8 cellular contexts compared by ENCODE assay signal in genomic region chr20:47500082-47500481, GRCh38. TPM values are rescaled to one million over a fixed set of nuclear protein-coding genes. Genes with fewer than 3 reads are reported as not detected.
DNase-seq lines count a peak whose midpoint lies in the region; ATAC-seq and TF ChIP-seq lines count a peak whose summit lies in the region.
"Not testable (repeated sequence)": the region's sequence is repeated elsewhere in the genome, so short reads cannot be mapped to it uniquely, and the experiment has no call there.

No MANE protein-coding gene starts in this region.

- not testable (repeated sequence) for H3K9me3 Mint-ChIP-seq in CD4-positive, CD25-positive, alpha-beta regulatory T cell; HFFc6; activated CD4-positive, alpha-beta memory T cell treated with anti-CD3 and anti-CD28 coated beads, Interleukin-2, amount 10 ng/mL, durations not matched to agents 7 days and 5 days; activated naive CD4-positive, alpha-beta T cell treated with anti-CD3 and anti-CD28 coated beads, Interleukin-2, amount 10 ng/mL, durations not matched to agents 7 days and 5 days; endothelial cell (ENCODE audit: unreplicated experiment); naive thymus-derived CD4-positive, alpha-beta T cell; stimulated activated memory B cell treated with anti-CD40 and anti-IgM and Interleukin-4, amounts not matched to agents 10 μg/mL and 1 μg/mL and 100 μg/mL, for 72 hours

- not testable (repeated sequence) for H3K27me3 Mint-ChIP-seq in CD4-positive, CD25-positive, alpha-beta regulatory T cell; HFFc6 (ENCODE audit: insufficient read depth); activated CD4-positive, alpha-beta memory T cell treated with anti-CD3 and anti-CD28 coated beads, Interleukin-2, amount 10 ng/mL, durations not matched to agents 7 days and 5 days; activated naive CD4-positive, alpha-beta T cell treated with anti-CD3 and anti-CD28 coated beads, Interleukin-2, amount 10 ng/mL, durations not matched to agents 7 days and 5 days; endothelial cell (ENCODE audit: unreplicated experiment); naive thymus-derived CD4-positive, alpha-beta T cell; stimulated activated memory B cell treated with anti-CD40 and anti-IgM and Interleukin-4, amounts not matched to agents 10 μg/mL and 1 μg/mL and 100 μg/mL, for 72 hours

- not testable (repeated sequence) for DNase-seq in CD4-positive, CD25-positive, alpha-beta regulatory T cell; HFFc6; activated CD4-positive, alpha-beta memory T cell treated with anti-CD3 and anti-CD28 coated beads, Interleukin-2, amount 10 ng/mL, durations not matched to agents 7 days and 5 days; activated naive CD4-positive, alpha-beta T cell treated with anti-CD3 and anti-CD28 coated beads, Interleukin-2, amount 10 ng/mL, durations not matched to agents 7 days and 5 days; endothelial cell (ENCODE audit: low spot score); naive thymus-derived CD4-positive, alpha-beta T cell

- H3K36me3 ChIP-seq in CD4-positive, CD25-positive, alpha-beta regulatory T cell (ENCODE audit: control insufficient read depth, insufficient read depth, low read length); naive thymus-derived CD4-positive, alpha-beta T cell (ENCODE audit: control insufficient read depth in 2 of 3, insufficient read depth in 3 of 3, low read length in 3 of 3): not testable (repeated sequence)
- peaks cover 14% of the 10 kb centered on the region for H3K36me3 ChIP-seq in SU-DHL-6 (ENCODE audit: low read length)

- H3K9me2 ChIP-seq in SU-DHL-6 (replicated peaks; ENCODE audit: insufficient read depth, low read length): not testable (repeated sequence)

- peak overlapping the region; percentile 99 for H3K9ac ChIP-seq in SU-DHL-6 (ENCODE audit: low read length)

- H2AFZ ChIP-seq in SU-DHL-6 (ENCODE audit: low read depth, low read length, severe bottlenecking): not testable (repeated sequence)

- CTCF ChIA-PET in activated CD4-positive, alpha-beta memory T cell treated with anti-CD3 and anti-CD28 coated beads, Interleukin-2, amount 10 ng/mL, durations not matched to agents 7 days and 5 days (lab: Charles Lee): interaction anchor here (4.7 kb wide), 1 partner anchor 12 kb away, joined by 41 read pairs; no protein-coding TSS in a partner anchor
- CTCF ChIA-PET in activated naive CD4-positive, alpha-beta T cell treated with anti-CD3 and anti-CD28 coated beads, Interleukin-2, amount 10 ng/mL, durations not matched to agents 7 days and 5 days (lab: Charles Lee): interaction anchor here (2.5 kb wide), 1 partner anchor 12 kb away, joined by 9 read pairs; no protein-coding TSS in a partner anchor
- CTCF ChIA-PET in naive thymus-derived CD4-positive, alpha-beta T cell (lab: Charles Lee): not testable (repeated sequence)

- H3F3A ChIP-seq in SU-DHL-6 (ENCODE audit: insufficient read depth): peaks cover 69% of the 10 kb centered on the region

- H3K79me2 ChIP-seq in SU-DHL-6 (ENCODE audit: insufficient read depth, low read length): peaks cover 55% of the 10 kb centered on the region

- not testable (repeated sequence) for H3K4me3 ChIP-seq in CD4-positive, CD25-positive, alpha-beta regulatory T cell (ENCODE audit: low read depth, low read length); naive thymus-derived CD4-positive, alpha-beta T cell (ENCODE audit: low read length)
- H3K4me3 ChIP-seq in SU-DHL-6 (ENCODE audit: insufficient read depth, low read length, poor library complexity, severe bottlenecking): peak overlapping the region; percentile 96

- POLR2A ChIA-PET in activated CD4-positive, alpha-beta memory T cell treated with anti-CD3 and anti-CD28 coated beads, Interleukin-2, amount 10 ng/mL, durations not matched to agents 7 days and 5 days (lab: Charles Lee): interaction anchor here (3.2 to 14.4 kb wide), 3 partner anchors 13 to 143 kb away, joined by 13 to 351 read pairs (median 50); partner anchors contain the start of gene ZMYND8
- POLR2A ChIA-PET in naive thymus-derived CD4-positive, alpha-beta T cell (lab: Charles Lee): not testable (repeated sequence)

- intact Hi-C loops in naive thymus-derived CD4-positive, alpha-beta T cell (cut with micrococcal nuclease): loop anchor here (5.0 to 10.0 kb wide), 8 partner anchors 42 to 1687 kb away; partner anchors contain the start of genes STAU1 (in 1 of the 2) and ZMYND8 (in 1 of the 2)

- peaks cover 31% of the 10 kb centered on the region for H3K4me1 ChIP-seq in CD4-positive, CD25-positive, alpha-beta regulatory T cell (ENCODE audit: control insufficient read depth, insufficient read depth, low read length, poor library complexity, severe bottlenecking)
- peaks cover 11 to 22% of the 10 kb centered on the region in 2 donors for H3K4me1 ChIP-seq in naive thymus-derived CD4-positive, alpha-beta T cell (ENCODE audit: control insufficient read depth in 2 of 2, insufficient read depth in 2 of 2, low read length in 2 of 2)

- peaks cover 10 to 44% (median 26%) of the 10 kb centered on the region in 4 donors for H3K4me1 Mint-ChIP-seq in CD4-positive, CD25-positive, alpha-beta regulatory T cell
- H3K4me1 Mint-ChIP-seq in HFFc6 (ENCODE audit: low read depth): peaks cover 33% of the 10 kb centered on the region
- H3K4me1 Mint-ChIP-seq in activated CD4-positive, alpha-beta memory T cell treated with anti-CD3 and anti-CD28 coated beads, Interleukin-2, amount 10 ng/mL, durations not matched to agents 7 days and 5 days: peaks cover 53% of the 10 kb centered on the region
- H3K4me1 Mint-ChIP-seq in activated naive CD4-positive, alpha-beta T cell treated with anti-CD3 and anti-CD28 coated beads, Interleukin-2, amount 10 ng/mL, durations not matched to agents 7 days and 5 days: peaks cover 45% of the 10 kb centered on the region
- peaks cover 18% of the 10 kb centered on the region for H3K4me1 Mint-ChIP-seq in endothelial cell (ENCODE audit: unreplicated experiment)
- H3K4me1 Mint-ChIP-seq in naive thymus-derived CD4-positive, alpha-beta T cell: peaks cover 11 to 41% (median 32%) of the 10 kb centered on the region in 7 donors
- H3K4me1 Mint-ChIP-seq in stimulated activated memory B cell treated with anti-CD40 and anti-IgM and Interleukin-4, amounts not matched to agents 10 μg/mL and 1 μg/mL and 100 μg/mL, for 72 hours: peaks cover 34% of the 10 kb centered on the region

- H3K4me2 ChIP-seq in SU-DHL-6 (ENCODE audit: low read depth, low read length, poor library complexity, severe bottlenecking): peak overlapping the region; percentile 94

- not testable (repeated sequence) for H4K20me1 ChIP-seq in SU-DHL-6 (ENCODE audit: low read depth, low read length)

- ATAC-seq in CD4-positive, CD25-positive, alpha-beta regulatory T cell (ENCODE audit: low read depth in 2 of 2); naive thymus-derived CD4-positive, alpha-beta T cell; stimulated activated memory B cell treated with anti-CD40 and anti-IgM and Interleukin-4, amounts not matched to agents 10 μg/mL and 1 μg/mL and 100 μg/mL, for 72 hours: not testable (repeated sequence)

- H3K27me3 ChIP-seq in CD4-positive, CD25-positive, alpha-beta regulatory T cell (ENCODE audit: control insufficient read depth, insufficient read depth, low read length); SU-DHL-6 (ENCODE audit: low read length); naive thymus-derived CD4-positive, alpha-beta T cell (ENCODE audit: control insufficient read depth in 2 of 2, insufficient read depth in 2 of 2, low read length in 2 of 2): not testable (repeated sequence)

- H3K27ac ChIP-seq in CD4-positive, CD25-positive, alpha-beta regulatory T cell (ENCODE audit: insufficient read depth, low read length, poor library complexity, severe bottlenecking); naive thymus-derived CD4-positive, alpha-beta T cell (ENCODE audit: low read depth, low read length): not testable (repeated sequence)
- H3K27ac ChIP-seq in SU-DHL-6 (ENCODE audit: low read depth, low read length): peak overlapping the region; percentile 93

- not testable (repeated sequence) for H3K9me3 ChIP-seq in CD4-positive, CD25-positive, alpha-beta regulatory T cell (ENCODE audit: control insufficient read depth in 2 of 2, low read length in 2 of 2); SU-DHL-6 (ENCODE audit: insufficient read depth, low read length); naive thymus-derived CD4-positive, alpha-beta T cell (ENCODE audit: control insufficient read depth in 2 of 3, low read length in 3 of 3)

- TF ChIP-seq CTCF in HFFc6 (IDR thresholded peaks at IDR 0.05); SU-DHL-6 (IDR thresholded peaks at IDR 0.05; ENCODE audit: insufficient read depth, low read length, poor library complexity, severe bottlenecking); endothelial cell (IDR thresholded peaks at IDR 0.05; ENCODE audit: unreplicated experiment): not testable (repeated sequence)

- H3K4me3 Mint-ChIP-seq in CD4-positive, CD25-positive, alpha-beta regulatory T cell: peak overlapping the region; percentile 97 to 100 (median 99)
- H3K4me3 Mint-ChIP-seq in HFFc6: peak overlapping the region; percentile 97
- peak overlapping the region; percentile 94 for H3K4me3 Mint-ChIP-seq in activated CD4-positive, alpha-beta memory T cell treated with anti-CD3 and anti-CD28 coated beads, Interleukin-2, amount 10 ng/mL, durations not matched to agents 7 days and 5 days
- peak overlapping the region; percentile 99 for H3K4me3 Mint-ChIP-seq in activated naive CD4-positive, alpha-beta T cell treated with anti-CD3 and anti-CD28 coated beads, Interleukin-2, amount 10 ng/mL, durations not matched to agents 7 days and 5 days
- peak overlapping the region; percentile 99 for H3K4me3 Mint-ChIP-seq in endothelial cell (ENCODE audit: unreplicated experiment)
- peak overlapping the region in 9 of 10 donors; percentile 80 to 99 (median 97) for H3K4me3 Mint-ChIP-seq in naive thymus-derived CD4-positive, alpha-beta T cell
- H3K4me3 Mint-ChIP-seq in stimulated activated memory B cell treated with anti-CD40 and anti-IgM and Interleukin-4, amounts not matched to agents 10 μg/mL and 1 μg/mL and 100 μg/mL, for 72 hours: peak overlapping the region; percentile 94

- H3K27ac Mint-ChIP-seq in CD4-positive, CD25-positive, alpha-beta regulatory T cell: peak overlapping the region in 1 of 3 donors; percentile 97
- H3K27ac Mint-ChIP-seq in HFFc6: peak overlapping the region; percentile 95
- H3K27ac Mint-ChIP-seq in activated CD4-positive, alpha-beta memory T cell treated with anti-CD3 and anti-CD28 coated beads, Interleukin-2, amount 10 ng/mL, durations not matched to agents 7 days and 5 days: peak overlapping the region; percentile 97
- peak overlapping the region; percentile 99 for H3K27ac Mint-ChIP-seq in activated naive CD4-positive, alpha-beta T cell treated with anti-CD3 and anti-CD28 coated beads, Interleukin-2, amount 10 ng/mL, durations not matched to agents 7 days and 5 days
- H3K27ac Mint-ChIP-seq in endothelial cell (ENCODE audit: unreplicated experiment): not testable (repeated sequence)
- peak overlapping the region in 6 of 9 donors; percentile 20 to 98 (median 92) for H3K27ac Mint-ChIP-seq in naive thymus-derived CD4-positive, alpha-beta T cell
- peak overlapping the region; percentile 93 for H3K27ac Mint-ChIP-seq in stimulated activated memory B cell treated with anti-CD40 and anti-IgM and Interleukin-4, amounts not matched to agents 10 μg/mL and 1 μg/mL and 100 μg/mL, for 72 hours

- H3K36me3 Mint-ChIP-seq in CD4-positive, CD25-positive, alpha-beta regulatory T cell; HFFc6 (ENCODE audit: low read depth); endothelial cell (ENCODE audit: low read depth, unreplicated experiment); naive thymus-derived CD4-positive, alpha-beta T cell: not testable (repeated sequence)
- peaks cover 25% of the 10 kb centered on the region for H3K36me3 Mint-ChIP-seq in activated CD4-positive, alpha-beta memory T cell treated with anti-CD3 and anti-CD28 coated beads, Interleukin-2, amount 10 ng/mL, durations not matched to agents 7 days and 5 days (ENCODE audit: low read depth)
- peaks cover 12% of the 10 kb centered on the region for H3K36me3 Mint-ChIP-seq in activated naive CD4-positive, alpha-beta T cell treated with anti-CD3 and anti-CD28 coated beads, Interleukin-2, amount 10 ng/mL, durations not matched to agents 7 days and 5 days
- H3K36me3 Mint-ChIP-seq in stimulated activated memory B cell treated with anti-CD40 and anti-IgM and Interleukin-4, amounts not matched to agents 10 μg/mL and 1 μg/mL and 100 μg/mL, for 72 hours: peaks cover 23% of the 10 kb centered on the region

RNA-seq across cellular contexts. Expression of gene NCOA3, which starts 1.6 kb away (rescaled TPM):
- 86.6 TPM for total RNA-seq in CD4-positive, CD25-positive, alpha-beta regulatory T cell
- 10 to 100 TPM; 21.4 to 32.3 (median 24.0) TPM for polyA plus RNA-seq in CD4-positive, CD25-positive, alpha-beta regulatory T cell
- 10 to 100 TPM; 28.6 to 40.9 (median 32.7) TPM for total RNA-seq in HFFc6 (2021; fragmentation: NEBNext Ultra II Directional; extraction: Animal tissue kit (Norgen Biotek cat#: 25700))
- 10 to 100 TPM; 81.0 to 83.1 TPM for total RNA-seq in activated CD4-positive, alpha-beta memory T cell treated with anti-CD3 and anti-CD28 coated beads, Interleukin-2, amount 10 ng/mL, durations not matched to agents 7 days and 5 days
- total RNA-seq in endothelial cell (ENCODE audit: unreplicated experiment): 54.8 TPM
- 100 to 1,000 TPM in 1 of 5 experiments, 10 to 100 TPM in 4; 75.0 to 115 (median 89.2) TPM for total RNA-seq in naive thymus-derived CD4-positive, alpha-beta T cell
- 10 to 100 TPM; 20.3 to 28.4 TPM for polyA plus RNA-seq in naive thymus-derived CD4-positive, alpha-beta T cell
